ENCODE assay signal across 26 cellular contexts in genomic region chr7:28237368-28237767, GRCh38. TPM values are rescaled to one million over a fixed set of nuclear protein-coding genes. Genes with fewer than 3 reads are reported as not detected.
DNase-seq lines count a peak whose midpoint lies in the region; ATAC-seq and TF ChIP-seq lines count a peak whose summit lies in the region.
"Had no signal": no experiment of that assay in that cellular context is flagged by ENCODE, and none has a peak within 500 bp of the region (broad histone marks: within the 10 kb centered on the region; RNA-seq: fewer than 3 reads in every experiment).

No MANE protein-coding gene starts in this region.

- H3K27ac ChIP-seq in H9 (ENCODE audit: insufficient read length, low read depth, low read length) = peak overlapping the region; percentile 83
- H3K27ac ChIP-seq in tibial artery = no peak overlapping the region
- H3K27ac ChIP-seq: A549; BLaER1 treated with 17β-estradiol and CSF1 and Interleukin-3, amounts not matched to agents 10 nM and 100 nM; SJCRH30 had no signal

- no peak overlapping the region for H3K4me2 ChIP-seq in H9 (ENCODE audit: insufficient read depth, insufficient read length, low read length)
- H3K4me2 ChIP-seq: A549; BLaER1 treated with 17β-estradiol and CSF1 and Interleukin-3, amounts not matched to agents 10 nM and 100 nM had no signal

- no peak for ATAC-seq in HG03175 (IDR thresholded peaks at IDR 0.05; ENCODE audit: unreplicated experiment)
- ATAC-seq in omental fat pad (ENCODE audit: low FRiP score) = no peak
- ATAC-seq: A549, HepG2, SK-N-SH treated with all-trans-retinoic acid at 6 μM for 48 hours had no signal

- no peak overlapping the region for H3K4me3 ChIP-seq in tibial artery
- H3K4me3 ChIP-seq: A549; BLaER1 treated with 17β-estradiol and CSF1 and Interleukin-3, amounts not matched to agents 10 nM and 100 nM; HAP-1; SJCRH30 had no signal

- H3K27me3 Mint-ChIP-seq in H9 (ENCODE audit: low read depth) = no peaks in the 10 kb centered on the region
- no peaks in the 10 kb centered on the region for H3K27me3 Mint-ChIP-seq in dendritic cell treated with granulocyte-macrophage colony-stimulating factor and Interleukin-4, amounts not matched to agents 40 ng/mL and 50 ng/mL, for 4 days

- H3K9me3 ChIP-seq in H9 (ENCODE audit: control insufficient read depth, low read depth, low read length) = no peaks in the 10 kb centered on the region
- no peaks in the 10 kb centered on the region for H3K9me3 ChIP-seq in tibial artery
- H3K9me3 ChIP-seq: A549, HAP-1, SJCRH30 had no signal

- no peak overlapping the region for H2BK12ac ChIP-seq in H9 (ENCODE audit: insufficient read length, low read depth, low read length)

- no peak overlapping the region for H3K18ac ChIP-seq in H9 (ENCODE audit: insufficient read length, low read depth, low read length)

- H3T11ph ChIP-seq in H9 (ENCODE audit: low read length) = no peak overlapping the region

- no peak overlapping the region for H4K91ac ChIP-seq in H9 (ENCODE audit: insufficient read length, low read depth, low read length)

- no peak overlapping the region for H3K4me3 Mint-ChIP-seq in H9
- peak overlapping the region; percentile 0 for H3K4me3 Mint-ChIP-seq in dendritic cell treated with granulocyte-macrophage colony-stimulating factor and Interleukin-4, amounts not matched to agents 40 ng/mL and 50 ng/mL, for 4 days
- H3K4me3 Mint-ChIP-seq: CD8-positive, alpha-beta memory T cell; HFFc6 had no signal

- H2AFZ ChIP-seq in H9 (ENCODE audit: low read length) = no peak overlapping the region

- peak overlapping the region in 2 of 3 experiments; percentile 78 to 82; a peak in 5 of 7 replicates for H3K27ac Mint-ChIP-seq in H9
- H3K27ac Mint-ChIP-seq in dendritic cell treated with granulocyte-macrophage colony-stimulating factor and Interleukin-4, amounts not matched to agents 40 ng/mL and 50 ng/mL, for 4 days = peak overlapping the region; percentile 74
- H3K27ac Mint-ChIP-seq: HFFc6 had no signal

- no peaks in the 10 kb centered on the region for H4K20me1 ChIP-seq in H9 (ENCODE audit: control insufficient read depth, insufficient read depth, insufficient read length)
- H4K20me1 ChIP-seq: BLaER1 treated with 17β-estradiol and CSF1 and Interleukin-3, amounts not matched to agents 10 nM and 100 nM had no signal

- no peak overlapping the region for H2BK20ac ChIP-seq in H9 (ENCODE audit: low read depth, low read length, poor library complexity, severe bottlenecking)

- H4K8ac ChIP-seq in H9 (replicated peaks; ENCODE audit: insufficient read length, low read depth, low read length) = no peak overlapping the region

- intact Hi-C loops in dendritic cell treated with granulocyte-macrophage colony-stimulating factor and Interleukin-4, amounts not matched to agents 40 ng/mL and 50 ng/mL, for 4 days (cut with micrococcal nuclease) = no loop called here
- intact Hi-C loops in tibial artery (cut with DNase I; ENCODE audit: low total_unique reads) = no loop called here

- DNase-seq in CD1c-positive myeloid dendritic cell (ENCODE audit: extremely low spot score) (peak; percentile 11), H9 (no peak), tibial artery (peak; percentile 26 to 64), DMS 273 treated with DMSO at 0.1 percent for 48 hours (lab: John Stamatoyannopoulos, UW) (no peak), omental fat pad (ENCODE audit: low spot score) (no peak)
- DNase-seq: AML-193; CD8-positive, alpha-beta memory T cell; DMS153; DND-41; HFFc6; Karpas-422; NCI-H1105; NCI-H1436 treated with DMSO at 0.1 percent for 48 hours; NCI-H187 treated with DMSO at 0.1 percent for 48 hours; NCI-H2171 treated with DMSO at 0.1 percent for 48 hours; NCI-H345; NCI-H510A treated with DMSO at 0.1 percent for 48 hours; NCI-H748 treated with DMSO at 0.1 percent for 48 hours; SJCRH30 had no signal

- H3K9me3 Mint-ChIP-seq in H9 = no peaks in the 10 kb centered on the region; a peak in 1 of 5 replicates
- peaks cover 9% of the 10 kb centered on the region for H3K9me3 Mint-ChIP-seq in dendritic cell treated with granulocyte-macrophage colony-stimulating factor and Interleukin-4, amounts not matched to agents 40 ng/mL and 50 ng/mL, for 4 days
- H3K9me3 Mint-ChIP-seq: CD8-positive, alpha-beta memory T cell; HFFc6 had no signal

- H3K79me2 ChIP-seq in H9 (ENCODE audit: insufficient read depth, low read length) = no peaks in the 10 kb centered on the region

- no peak overlapping the region for H2AK5ac ChIP-seq in H9 (ENCODE audit: insufficient read length, low read length)

- TF ChIP-seq CTCF in H9 (conservative IDR thresholded peaks at IDR 0.05) (no peak), tibial artery (IDR thresholded peaks at IDR 0.05) (no peak), omental fat pad (IDR thresholded peaks at IDR 0.05) (no peak)

- no peak overlapping the region for H3K56ac ChIP-seq in H9 (ENCODE audit: insufficient read length, low read depth, low read length)

- no peak overlapping the region for H3K14ac ChIP-seq in H9 (ENCODE audit: insufficient read depth, low read length)

- H3K4me1 ChIP-seq in H9 (ENCODE audit: insufficient read depth, low read length) (peaks cover 14% of the 10 kb centered on the region; the same call in 1 of the 2 replicates), tibial artery (no peaks in the 10 kb centered on the region)
- H3K4me1 ChIP-seq: A549, SJCRH30 had no signal

- no peaks in the 10 kb centered on the region for H3K79me1 ChIP-seq in H9 (ENCODE audit: insufficient read depth, low read depth, low read length, poor library complexity, severe bottlenecking)

- no peak overlapping the region for H3K4ac ChIP-seq in H9 (ENCODE audit: low read depth, low read length)

- no peak overlapping the region for H3K23ac ChIP-seq in H9 (ENCODE audit: insufficient read length, low read depth, low read length)

- H2BK120ac ChIP-seq in H9 (ENCODE audit: low read depth, low read length, poor library complexity, severe bottlenecking) = no peak overlapping the region

- WGBS in H9 (ENCODE audit: extremely low coverage, insufficient read length, low lambda C conversion rate) = no CpG with 5 or more reads among the region's 5 CpGs

- no peaks in the 10 kb centered on the region; a peak in 1 of 7 replicates for H3K36me3 Mint-ChIP-seq in H9 (ENCODE audit: insufficient read depth in 1 of 3, low read depth in 3 of 3)
- no peaks in the 10 kb centered on the region for H3K36me3 Mint-ChIP-seq in dendritic cell treated with granulocyte-macrophage colony-stimulating factor and Interleukin-4, amounts not matched to agents 40 ng/mL and 50 ng/mL, for 4 days (ENCODE audit: low read depth)
- H3K36me3 Mint-ChIP-seq: CD8-positive, alpha-beta memory T cell had no signal

- H3K36me3 ChIP-seq in tibial artery = no peaks in the 10 kb centered on the region
- H3K36me3 ChIP-seq: BLaER1 treated with 17β-estradiol and CSF1 and Interleukin-3, amounts not matched to agents 10 nM and 100 nM; HAP-1; SJCRH30 had no signal

- H3K27me3 ChIP-seq in H9 (ENCODE audit: insufficient read depth, low read length) (no peaks in the 10 kb centered on the region), tibial artery (no peaks in the 10 kb centered on the region)
- H3K27me3 ChIP-seq: BLaER1 treated with 17β-estradiol and CSF1 and Interleukin-3, amounts not matched to agents 10 nM and 100 nM had no signal

- H3K9ac ChIP-seq in H9 (ENCODE audit: extremely low read depth, insufficient read length, low read length) = no peak overlapping the region
- H3K9ac ChIP-seq: BLaER1 treated with 17β-estradiol and CSF1 and Interleukin-3, amounts not matched to agents 10 nM and 100 nM had no signal

- no peak overlapping the region for H2BK5ac ChIP-seq in H9 (ENCODE audit: insufficient read length, low read length)

- H4K5ac ChIP-seq in H9 (ENCODE audit: insufficient read length, low read depth, low read length) = no peak overlapping the region

- H2BK15ac ChIP-seq in H9 (ENCODE audit: low read depth, low read length) = no peak overlapping the region

- no peaks in the 10 kb centered on the region for H3K23me2 ChIP-seq in H9 (ENCODE audit: insufficient read length, low read depth, low read length, poor library complexity, severe bottlenecking)

- peaks cover 30 to 41% of the 10 kb centered on the region in 2 experiments for H3K4me1 Mint-ChIP-seq in H9
- peaks cover 54% of the 10 kb centered on the region for H3K4me1 Mint-ChIP-seq in dendritic cell treated with granulocyte-macrophage colony-stimulating factor and Interleukin-4, amounts not matched to agents 40 ng/mL and 50 ng/mL, for 4 days (ENCODE audit: low read depth)

RNA-seq across cellular contexts. Expression of gene JAZF1, which starts 56.8 kb away (rescaled TPM):
- 7.6 and 9.1 TPM in 2 replicates for total RNA-seq in H9 (2021)
- total RNA-seq in omental fat pad = 10 to 100 TPM; 12.1 to 15.3 (median 12.8) TPM
- total RNA-seq: HepG2 had no signal

Comparison
In these comparisons a context has a peak if more than half of its experiments do, and no peak if none do; other contexts are left out.
1. DNase-seq: peak in CD1c-positive myeloid dendritic cell (single experiment) and tibial artery (2 of 2); none in H9 (single experiment), DMS 273 treated with DMSO at 0.1 percent for 48 hours (single experiment) and omental fat pad (single experiment).